Comparison of ENCODE assay signal across 1 cellular context in the genomic region with DNA sequence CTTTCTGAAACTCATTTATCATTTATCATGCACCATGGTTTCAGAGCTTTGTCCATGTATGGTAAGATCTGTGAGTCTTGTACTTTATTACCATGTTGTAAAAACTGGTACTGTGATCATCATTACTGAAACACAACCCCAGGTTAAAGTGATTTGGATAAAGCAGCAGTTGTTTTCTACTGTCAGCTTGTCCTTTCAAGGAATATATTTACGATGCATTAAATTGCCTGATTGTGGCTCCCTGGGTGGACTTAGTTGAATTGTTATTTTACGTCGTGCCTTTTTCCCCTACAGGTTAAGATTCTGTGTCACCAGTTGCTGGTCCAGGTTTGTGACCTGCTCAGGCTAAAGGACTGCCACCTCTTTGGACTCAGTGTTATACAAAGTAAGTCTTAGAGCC.
TF ChIP-seq lines count a peak whose summit lies in the region.

No MANE protein-coding gene starts in this region.

TF ChIP-seq in GM12878, 131 proteins besides CTCF, POLR2A, EP300 and RAD21 (continued from another document):
- TF ChIP-seq REST (IDR thresholded peaks at IDR 0.05; ENCODE audit: low read depth, low read length) (no peak), SPI1 (IDR thresholded peaks at IDR 0.05; ENCODE audit: borderline replicate concordance, insufficient read depth, low read depth, low read length) (no peak), MTA3 (IDR thresholded peaks at IDR 0.05; ENCODE audit: borderline replicate concordance, low read length) (no peak)
TF ChIP-seq in GM12878: peak in this region for 0.
